In the genomic region with DNA sequence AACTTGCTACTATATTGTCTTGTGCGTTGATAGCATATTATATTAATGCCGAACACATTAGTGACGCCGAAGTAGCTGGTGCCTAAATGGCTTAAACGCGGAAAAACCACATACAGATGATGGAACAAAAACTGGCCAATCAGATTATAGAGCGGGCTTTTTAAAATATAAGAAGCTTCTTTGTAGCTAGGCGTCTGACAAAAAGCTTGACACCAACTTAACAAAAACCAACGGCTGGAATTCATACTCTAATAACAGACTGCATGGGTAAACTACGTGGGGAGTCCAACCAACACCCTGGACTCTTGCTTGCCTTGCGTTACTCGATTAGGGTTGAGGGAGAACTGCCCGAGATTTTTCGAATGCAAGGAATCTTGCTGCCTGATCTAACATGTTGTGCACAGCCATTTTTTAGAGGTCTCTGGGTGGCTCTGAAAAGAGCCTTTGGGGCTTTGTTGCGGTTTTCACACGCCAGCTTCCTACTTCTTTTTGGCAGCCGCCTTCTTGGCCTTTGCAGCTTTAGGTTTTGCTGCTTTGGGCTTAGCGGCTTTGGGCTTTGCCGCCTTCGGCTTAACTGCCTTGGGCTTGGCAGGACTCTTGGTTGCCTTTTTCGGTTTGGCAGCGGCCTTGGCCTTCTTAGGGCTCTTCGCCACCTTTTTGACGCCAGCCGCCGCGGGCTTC, we compare ENCODE assay signal across 8 cellular contexts. TPM values are rescaled to one million over a fixed set of nuclear protein-coding genes. Genes with fewer than 3 reads are reported as not detected.
DNase-seq lines count a peak whose midpoint lies in the region; ATAC-seq and TF ChIP-seq lines count a peak whose summit lies in the region.

No MANE protein-coding gene starts in this region.

- H3K4me3 ChIP-seq in DOHH2 (ENCODE audit: low read length), result peak overlapping the region; percentile 76

- H3K27ac ChIP-seq in DOHH2 (ENCODE audit: low read depth, low read length), result peak overlapping the region; percentile 96

- no peaks in the 10 kb centered on the region for H3K9me3 ChIP-seq in DOHH2 (ENCODE audit: control insufficient read depth, insufficient read depth, low read length)

- no peaks in the 10 kb centered on the region for H3K27me3 Mint-ChIP-seq in activated T-cell treated with anti-CD3 and anti-CD28 coated beads, Interleukin-2, amount 50 U/mL, for 4 hours (ENCODE audit: low read depth)
- H3K27me3 Mint-ChIP-seq in osteocyte (ENCODE audit: unreplicated experiment), result no peaks in the 10 kb centered on the region

- TF ChIP-seq POLR2A in GM18505 (IDR thresholded peaks at IDR 0.05; ENCODE audit: borderline replicate concordance, extremely low read depth, insufficient read depth, insufficient read length), result no peak

- peaks cover 4% of the 10 kb centered on the region; the same call in 1 of the 2 replicates for H3K36me3 ChIP-seq in DOHH2 (ENCODE audit: control insufficient read depth, low read length)

- peaks cover 93% of the 10 kb centered on the region for H3K4me1 ChIP-seq in DOHH2 (ENCODE audit: control insufficient read depth, low read length)

- DNase-seq in NCI-H774 (lab: John Stamatoyannopoulos, UW) (peak; percentile 56), fibroblast of the conjunctiva (ENCODE audit: low read depth) (peak; percentile 82), osteocyte (ENCODE audit: extremely low spot score, unreplicated experiment) (no peak)
- no peak for DNase-seq in activated T-cell treated with anti-CD3 and anti-CD28 coated beads, Interleukin-2, amount 50 U/mL, for 4 hours

- H3K4me1 Mint-ChIP-seq in activated T-cell treated with anti-CD3 and anti-CD28 coated beads, Interleukin-2, amount 50 U/mL, for 4 hours (ENCODE audit: low read depth), result peaks cover 40% of the 10 kb centered on the region
- H3K4me1 Mint-ChIP-seq in osteocyte (ENCODE audit: unreplicated experiment), result peaks cover 19% of the 10 kb centered on the region

- H3K9me3 Mint-ChIP-seq in activated T-cell treated with anti-CD3 and anti-CD28 coated beads, Interleukin-2, amount 50 U/mL, for 4 hours, result no peaks in the 10 kb centered on the region
- peaks cover 5% of the 10 kb centered on the region for H3K9me3 Mint-ChIP-seq in osteocyte (ENCODE audit: unreplicated experiment)

- H3F3A ChIP-seq in DOHH2 (ENCODE audit: control insufficient read depth, insufficient read depth), result peaks cover 37% of the 10 kb centered on the region

- H4K20me1 ChIP-seq in DOHH2 (ENCODE audit: control insufficient read depth, insufficient read depth, low read depth, low read length), result no peaks in the 10 kb centered on the region

- no peaks in the 10 kb centered on the region for H3K9me2 ChIP-seq in DOHH2 (replicated peaks; ENCODE audit: control insufficient read depth, low read length)

- H3K4me2 ChIP-seq in DOHH2 (ENCODE audit: low read length), result peak overlapping the region; percentile 87

- peak; percentile 8 for ATAC-seq in HG02642 (IDR thresholded peaks at IDR 0.05; ENCODE audit: poor library complexity, unreplicated experiment)
- ATAC-seq in activated T-cell treated with anti-CD3 and anti-CD28 coated beads, Interleukin-2, amount 50 U/mL, for 4 hours, result peak; percentile 3 to 15
- no peak for ATAC-seq in GM18505 (IDR thresholded peaks at IDR 0.05; ENCODE audit: unreplicated experiment)
- no peak for ATAC-seq in GM18858 (IDR thresholded peaks at IDR 0.05; ENCODE audit: unreplicated experiment)

- H3K79me2 ChIP-seq in DOHH2 (ENCODE audit: control insufficient read depth, low read length), result no peaks in the 10 kb centered on the region

- peak overlapping the region; percentile 97 for H3K4me3 Mint-ChIP-seq in activated T-cell treated with anti-CD3 and anti-CD28 coated beads, Interleukin-2, amount 50 U/mL, for 4 hours
- peak overlapping the region; percentile 84 for H3K4me3 Mint-ChIP-seq in osteocyte (ENCODE audit: unreplicated experiment)

- TF ChIP-seq CTCF in DOHH2 (IDR thresholded peaks at IDR 0.05; ENCODE audit: low read depth, low read length, poor library complexity, severe bottlenecking) (no peak), osteocyte (IDR thresholded peaks at IDR 0.05) (no peak)

- no peaks in the 10 kb centered on the region for H3K27me3 ChIP-seq in DOHH2 (ENCODE audit: control insufficient read depth, low read length)

- H3K27ac Mint-ChIP-seq in osteocyte (ENCODE audit: unreplicated experiment), result peak overlapping the region; percentile 88

- H3K36me3 Mint-ChIP-seq in activated T-cell treated with anti-CD3 and anti-CD28 coated beads, Interleukin-2, amount 50 U/mL, for 4 hours (ENCODE audit: insufficient read depth), result no peaks in the 10 kb centered on the region
- no peaks in the 10 kb centered on the region for H3K36me3 Mint-ChIP-seq in osteocyte (ENCODE audit: unreplicated experiment)

RNA-seq across cellular contexts. Expression of a gene that starts 45.7 kb away (rescaled TPM):
- not detected for total RNA-seq in activated T-cell treated with anti-CD3 and anti-CD28 coated beads, Interleukin-2, amount 50 U/mL, for 4 hours
- total RNA-seq in osteocyte, result not detected in 2 replicates

Comparison
In these comparisons a context has a peak if more than half of its experiments do, and no peak if none do; other contexts are left out.
1. ATAC-seq: peak in HG02642 (single experiment) and activated T-cell treated with anti-CD3 and anti-CD28 coated beads, Interleukin-2, amount 50 U/mL, for 4 hours (2 of 2); none in GM18505 (single experiment) and GM18858 (single experiment).
2. DNase-seq: peak in NCI-H774 (single experiment) and fibroblast of the conjunctiva (single experiment); none in activated T-cell treated with anti-CD3 and anti-CD28 coated beads, Interleukin-2, amount 50 U/mL, for 4 hours (single experiment) and osteocyte (single experiment).